In genomic region chr9:112224401-112225289, GRCh38 we compare ENCODE assay signal across 1 cellular context.
TF ChIP-seq lines count a peak whose summit lies in the region.

No MANE protein-coding gene starts in this region.

TF ChIP-seq in A549, 52 proteins besides CTCF, POLR2A, EP300 and RAD21 (continued from another document):
- TF ChIP-seq HMGXB4 (CRISPR knock-in tag; IDR thresholded peaks at IDR 0.05; ENCODE audit: borderline replicate concordance) (no peak), HOXB13 (CRISPR knock-in tag; IDR thresholded peaks at IDR 0.05; ENCODE audit: low read depth) (no peak), CEBPB (IDR thresholded peaks at IDR 0.05) (no peak), CHD2 (IDR thresholded peaks at IDR 0.05; ENCODE audit: low read length, partially characterized antibody) (no peak), MAFK (IDR thresholded peaks at IDR 0.05; ENCODE audit: partially characterized antibody) (no peak)
